ENCODE assay signal across 1 cellular context in genomic region chr17:50269477-50270429, GRCh38.
TF ChIP-seq lines count a peak whose summit lies in the region.

No MANE protein-coding gene starts in this region.

TF ChIP-seq in K562, 482 proteins besides CTCF, POLR2A, EP300 and RAD21 (continued from another document and continues in another):
- TF ChIP-seq TRIM25 (IDR thresholded peaks at IDR 0.05; ENCODE audit: borderline replicate concordance) (no peak), SMAD3 (CRISPR knock-in tag; conservative IDR thresholded peaks at IDR 0.05) (no peak), NCOA1 (IDR thresholded peaks at IDR 0.05; ENCODE audit: low read depth) (no peak), STAG1 (CRISPR knock-in tag; IDR thresholded peaks at IDR 0.05; ENCODE audit: borderline replicate concordance) (no peak), ZSCAN32 (CRISPR knock-in tag; IDR thresholded peaks at IDR 0.05) (no peak), SRSF7 (optimal IDR thresholded peaks at IDR 0.05; ENCODE audit: low read depth, low read length) (no peak), ZC3H4 (CRISPR knock-in tag; IDR thresholded peaks at IDR 0.05; ENCODE audit: borderline replicate concordance) (no peak), MAZ (CRISPR knock-in tag; conservative IDR thresholded peaks at IDR 0.05 in 1 of 2, IDR thresholded peaks at IDR 0.05 in 1 of 2) (no peak), ZBTB12 (CRISPR knock-in tag; IDR thresholded peaks at IDR 0.05) (no peak), ZFP30 (CRISPR knock-in tag; IDR thresholded peaks at IDR 0.05; ENCODE audit: borderline replicate concordance) (no peak), E2F6 (IDR thresholded peaks at IDR 0.05; ENCODE audit: borderline replicate concordance in 1 of 2, extremely low read depth in 1 of 2, insufficient read depth in 1 of 2, insufficient read length in 1 of 2, low read depth in 1 of 2, low read length in 1 of 2, poor library complexity in 1 of 2, severe bottlenecking in 1 of 2) (no peak), MEF2A (IDR thresholded peaks at IDR 0.05; ENCODE audit: control insufficient read depth, low read depth, low read length) (no peak), SRSF1 (IDR thresholded peaks at IDR 0.05; ENCODE audit: low read depth, low read length) (no peak), ZBTB43 (CRISPR knock-in tag; IDR thresholded peaks at IDR 0.05) (no peak), TAF9B (IDR thresholded peaks at IDR 0.05; ENCODE audit: partially characterized antibody) (no peak), MBD1 (CRISPR knock-in tag; IDR thresholded peaks at IDR 0.05) (no peak), FOXJ3 (CRISPR knock-in tag; IDR thresholded peaks at IDR 0.05) (no peak), RBM22 (IDR thresholded peaks at IDR 0.05; ENCODE audit: low read depth, low read length, poor library complexity, severe bottlenecking) (no peak), SETDB1 (IDR thresholded peaks at IDR 0.05; ENCODE audit: low read length) (no peak), DLX4 (CRISPR knock-in tag; IDR thresholded peaks at IDR 0.05) (no peak), ZNF134 (CRISPR knock-in tag; conservative IDR thresholded peaks at IDR 0.05) (no peak), HES1 (IDR thresholded peaks at IDR 0.05; ENCODE audit: low read depth) (no peak), MLLT1 (IDR thresholded peaks at IDR 0.05) (no peak), FOXJ2 (tag; IDR thresholded peaks at IDR 0.05) (no peak), ESRRA (IDR thresholded peaks at IDR 0.05; ENCODE audit: borderline replicate concordance, low read depth) (peak; percentile 47; the same call in 1 of the 2 replicates), PRDM10 (IDR thresholded peaks at IDR 0.05; ENCODE audit: partially characterized antibody) (no peak), CBX2 (IDR thresholded peaks at IDR 0.05; ENCODE audit: insufficient read depth, low read length, poor library complexity, severe bottlenecking) (no peak), MTA1 (IDR thresholded peaks at IDR 0.05; ENCODE audit: borderline replicate concordance) (0 out of 2 replicates have a peak, but pooled peaks have one; percentile 22), PHF21A (IDR thresholded peaks at IDR 0.05; ENCODE audit: borderline replicate concordance, low read depth) (no peak), ZNF23 (CRISPR knock-in tag; IDR thresholded peaks at IDR 0.05) (no peak), ZNF121 (CRISPR knock-in tag; conservative IDR thresholded peaks at IDR 0.05) (no peak), TOE1 (IDR thresholded peaks at IDR 0.05; ENCODE audit: borderline replicate concordance) (no peak), TOE1 (CRISPR knock-in tag; IDR thresholded peaks at IDR 0.05; ENCODE audit: borderline replicate concordance, low read depth) (no peak), ZNF3 (CRISPR knock-in tag; IDR thresholded peaks at IDR 0.05) (no peak), SFPQ (IDR thresholded peaks at IDR 0.05; ENCODE audit: low read depth, low read length) (no peak), GABPA (tag; conservative IDR thresholded peaks at IDR 0.05; ENCODE audit: low read depth) (no peak), STAT6 (CRISPR knock-in tag; IDR thresholded peaks at IDR 0.05) (no peak), SMAD4 (CRISPR knock-in tag; conservative IDR thresholded peaks at IDR 0.05) (no peak), ATF7 (IDR thresholded peaks at IDR 0.05) (no peak), THRAP3 (IDR thresholded peaks at IDR 0.05; ENCODE audit: borderline replicate concordance) (no peak), ZNF639 (CRISPR knock-in tag; conservative IDR thresholded peaks at IDR 0.05 in 1 of 2, IDR thresholded peaks at IDR 0.05 in 1 of 2) (no peak), CHD2 (IDR thresholded peaks at IDR 0.05; ENCODE audit: low read depth, low read length) (no peak), RFX5 (IDR thresholded peaks at IDR 0.05; ENCODE audit: low read depth, low read length) (no peak)
